1 cellular context compared by ENCODE assay signal in the genomic region with DNA sequence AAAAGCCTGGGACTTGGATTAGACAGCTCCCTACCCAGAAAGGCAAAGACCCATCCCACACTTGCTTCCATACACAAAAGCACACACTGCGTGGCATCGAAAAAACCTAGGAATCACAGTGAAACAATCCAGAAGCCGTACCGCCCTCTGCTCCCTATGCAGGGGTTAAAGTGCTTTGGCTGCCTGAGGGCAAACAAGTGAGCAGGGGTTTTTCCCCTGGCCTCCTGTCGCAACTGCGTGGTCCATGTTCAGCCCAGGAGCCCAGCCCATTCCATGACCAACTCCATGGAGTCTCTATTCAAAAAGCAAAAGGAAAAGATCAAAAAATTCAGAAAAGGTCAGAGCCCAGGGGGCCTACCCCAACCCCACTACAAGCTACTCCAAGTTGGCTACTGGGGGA.
A peak's percentile ranks its signal among the peaks of the same experiment; 100 is the strongest.
TF ChIP-seq lines count a peak whose summit lies in the region.

No MANE protein-coding gene starts in this region.

TF ChIP-seq in liver, 16 proteins besides CTCF, POLR2A, EP300 and RAD21 (continued from another document):
- TF ChIP-seq FOXA1 (IDR thresholded peaks at IDR 0.05) (no peak), ZBTB33 (IDR thresholded peaks at IDR 0.05) (peak; percentile 45), SP1 (IDR thresholded peaks at IDR 0.05) (peak; percentile 88), GABPA (IDR thresholded peaks at IDR 0.05 in 1 of 2, conservative IDR thresholded peaks at IDR 0.05 in 1 of 2) (peak in 1 of 2 donors; percentile 9), FOXA2 (IDR thresholded peaks at IDR 0.05) (peak; percentile 47), RXRA (IDR thresholded peaks at IDR 0.05) (peak; percentile 83 to 88), ATF3 (IDR thresholded peaks at IDR 0.05) (no peak)
